8 cellular contexts compared by ENCODE assay signal in the genomic region with DNA sequence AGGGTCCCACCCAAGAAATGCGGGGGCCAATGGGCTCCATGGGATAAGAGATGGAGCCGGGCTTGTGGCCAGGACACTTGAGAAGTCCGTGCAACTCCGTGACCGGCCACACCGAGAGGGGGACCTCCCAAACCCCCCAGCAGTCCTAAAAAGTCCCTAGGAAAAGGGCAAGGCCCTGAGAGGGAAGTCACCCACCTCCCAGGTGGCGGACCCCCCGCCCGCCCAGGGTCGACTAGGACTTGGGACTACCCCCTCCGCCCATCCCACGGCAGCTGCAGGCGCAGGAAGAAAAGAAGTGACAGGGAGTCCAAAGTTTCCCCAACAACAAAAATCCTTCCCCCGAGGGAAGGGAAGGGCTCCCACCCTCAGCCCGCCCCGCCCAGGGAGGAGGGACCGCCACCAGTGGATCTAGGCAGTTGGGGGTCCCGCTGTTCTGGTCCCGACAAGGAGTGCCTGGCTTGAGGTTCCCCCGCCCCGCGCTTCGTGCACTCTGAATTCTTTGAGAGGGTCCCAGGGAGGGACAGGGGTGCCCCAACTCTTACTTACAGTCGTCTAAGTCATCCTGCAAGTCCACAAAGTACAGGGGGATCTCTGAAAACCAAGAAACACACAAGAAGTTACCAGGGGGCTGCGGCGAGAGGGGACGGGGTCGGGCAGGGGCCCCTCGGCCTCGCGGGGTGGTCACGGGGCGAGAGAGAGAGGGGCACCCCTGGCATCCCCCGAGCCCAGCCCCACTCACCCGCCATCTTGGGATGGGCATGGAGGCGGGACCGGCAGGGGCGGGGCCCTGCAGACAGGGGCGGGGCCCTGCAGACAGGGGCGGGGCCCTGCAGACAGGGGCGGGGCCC. TPM values are rescaled to one million over a fixed set of nuclear protein-coding genes. Genes with fewer than 3 reads are reported as not detected.
DNase-seq lines count a peak whose midpoint lies in the region; ATAC-seq and TF ChIP-seq lines count a peak whose summit lies in the region.

No MANE protein-coding gene starts in this region.

- H3K4me1 ChIP-seq in KMS-11 (ENCODE audit: low read depth, poor library complexity, severe bottlenecking) (peaks cover 44% of the 10 kb centered on the region), muscle layer of duodenum (ENCODE audit: control insufficient read depth in 1 of 2, insufficient read depth in 2 of 2, low read length in 2 of 2) (peaks cover 0 to 33% of the 10 kb centered on the region in 2 donors), transverse colon (peaks cover 9 to 50% (median 29%) of the 10 kb centered on the region in 4 donors)

- peak overlapping the region; percentile 52 for H2AFZ ChIP-seq in KMS-11 (ENCODE audit: low read depth)

- in situ Hi-C loops in transverse colon (cut with MboI; ENCODE audit: low pct_ligation_motif_present in 1 of 4, low pct_unique_long_range_greater_than_20kb in 1 of 4, low sequenced_read_pairs in 3 of 4): loop anchor here in 1 of 4 donors (25.0 kb wide), 1 partner anchor 103 kb away; no protein-coding TSS in a partner anchor

- no peaks in the 10 kb centered on the region for H3K27me3 ChIP-seq in KMS-11 (ENCODE audit: insufficient read depth, low read depth)
- H3K27me3 ChIP-seq in muscle layer of duodenum (ENCODE audit: low read depth, low read length): no peaks in the 10 kb centered on the region
- no peaks in the 10 kb centered on the region for H3K27me3 ChIP-seq in transverse colon

- no peaks in the 10 kb centered on the region for H4K20me1 ChIP-seq in KMS-11 (ENCODE audit: insufficient read depth)

- TF ChIP-seq POLR2A in erythroblast (IDR thresholded peaks at IDR 0.05; ENCODE audit: low read length) (no peak), transverse colon (IDR thresholded peaks at IDR 0.05) (peak; percentile 45)

- no peaks in the 10 kb centered on the region for H3K36me3 ChIP-seq in KMS-11 (ENCODE audit: insufficient read depth)
- peaks cover 8 to 11% of the 10 kb centered on the region in 2 donors for H3K36me3 ChIP-seq in muscle layer of duodenum (ENCODE audit: control insufficient read depth in 1 of 2, insufficient read depth in 2 of 2, low read length in 2 of 2)
- H3K36me3 ChIP-seq in transverse colon: peaks cover 0 to 4% (median 0%) of the 10 kb centered on the region in 4 donors

- TF ChIP-seq CTCF in KMS-11 (conservative IDR thresholded peaks at IDR 0.05; ENCODE audit: low read depth, low read length) (no peak), transverse colon (IDR thresholded peaks at IDR 0.05) (peak in 1 of 5 experiments; percentile 6)

- peak overlapping the region; percentile 56 for H3K9ac ChIP-seq in KMS-11

- H3K4me3 ChIP-seq in GM08714 (ENCODE audit: low read length) (peak overlapping the region; percentile 68), KMS-11 (IDR thresholded peaks at IDR 0.05; ENCODE audit: insufficient read depth, low read depth, low read length) (no peak overlapping the region), muscle layer of duodenum (ENCODE audit: low read depth in 1 of 2, low read length in 2 of 2) (peak overlapping the region; percentile 76 to 96), transverse colon (peak overlapping the region; percentile 63 to 98 (median 88))

- 26 to 28% methylated on average over 11 to 27 of the region's 41 CpGs for WGBS in transverse colon (ENCODE audit: low coverage in 1 of 2), 2 donors

- peak; percentile 52 for ATAC-seq in GM21737 (IDR thresholded peaks at IDR 0.05; ENCODE audit: unreplicated experiment)

- peak; percentile 61 for DNase-seq in activated CD8-positive, alpha-beta memory T cell treated with anti-CD3 and anti-CD28 coated beads, Interleukin-2, amount 50 U/mL, for 4 hours
- peak; percentile 77 to 88 for DNase-seq in erythroblast (lab: John Stamatoyannopoulos, UW)
- peak; percentile 48 for DNase-seq in transverse colon
- DNase-seq in NCI-H128 (lab: John Stamatoyannopoulos, UW; ENCODE audit: unreplicated experiment): no peak

- H3K27ac ChIP-seq in KMS-11 (peak overlapping the region; percentile 40), muscle layer of duodenum (ENCODE audit: low read length) (no peak overlapping the region), transverse colon (peak overlapping the region; percentile 83 to 90 (median 84))

- intact Hi-C loops in transverse colon (cut with DNase I; ENCODE audit: low total_unique reads): no loop called here

- peak overlapping the region; percentile 74 for H3K4me2 ChIP-seq in KMS-11

- H3K9me3 ChIP-seq in muscle layer of duodenum (ENCODE audit: control insufficient read depth in 1 of 2, low read length in 2 of 2) (no peaks in the 10 kb centered on the region), transverse colon (no peaks in the 10 kb centered on the region)

- peaks cover 31% of the 10 kb centered on the region for H3K79me2 ChIP-seq in KMS-11 (ENCODE audit: insufficient read depth, low read depth)

- no peak for TF ChIP-seq EP300 in transverse colon (IDR thresholded peaks at IDR 0.05; ENCODE audit: low read depth)

RNA-seq across cellular contexts. Expression of a gene that starts 0.6 kb away (rescaled TPM):
- 10 to 100 TPM in 3 of 4 donors, 1 to 10 TPM in 1; 4.2 to 25.9 (median 20.7) TPM for total RNA-seq in transverse colon
